8 cellular contexts compared by ENCODE assay signal in genomic region chr7:36283711-36284130, GRCh38.
DNase-seq lines count a peak whose midpoint lies in the region; ATAC-seq and TF ChIP-seq lines count a peak whose summit lies in the region.

No MANE protein-coding gene starts in this region.

- no peaks in the 10 kb centered on the region for H3K9me3 ChIP-seq in stomach

- no peak overlapping the region for H3K4me3 ChIP-seq in stomach

- no peak for TF ChIP-seq EP300 in stomach (IDR thresholded peaks at IDR 0.05)

- peak; percentile 44 for ATAC-seq in GM21528 (IDR thresholded peaks at IDR 0.05; ENCODE audit: low FRiP score, unreplicated experiment)
- no peak for ATAC-seq in HG02973 (IDR thresholded peaks at IDR 0.05; ENCODE audit: unreplicated experiment)

- H3K27ac ChIP-seq in stomach, result peak overlapping the region in 2 of 5 donors; percentile 61 to 66

- 83 to 98% (median 89%) methylated on average over 4 to 7 of the region's 7 CpGs for WGBS in stomach, 5 donors

- peaks cover 19 to 94% (median 41%) of the 10 kb centered on the region in 4 donors for H3K4me1 ChIP-seq in stomach

- TF ChIP-seq POLR2A in stomach (IDR thresholded peaks at IDR 0.05), result no peak

- no peak for TF ChIP-seq CTCF in stomach (IDR thresholded peaks at IDR 0.05)

- peaks cover 0 to 13% (median 10%) of the 10 kb centered on the region in 4 donors for H3K36me3 ChIP-seq in stomach

- intact Hi-C loops in stomach (cut with DNase I; ENCODE audit: low total_unique reads), result no loop called here

- DNase-seq in GDM1 (lab: John Stamatoyannopoulos, UW) (peak; percentile 94), MV-4-11 (lab: John Stamatoyannopoulos, UW) (peak; percentile 100), germinal center (ENCODE audit: low spot score) (peak; percentile 80), stomach (peak; percentile 43), hepatic stellate cell (ENCODE audit: low spot score) (no peak), NCI-H2196 (lab: John Stamatoyannopoulos, UW; ENCODE audit: unreplicated experiment) (no peak)

- no peaks in the 10 kb centered on the region for H3K27me3 ChIP-seq in stomach

Comparison
In these comparisons a context has a peak if more than half of its experiments do, and no peak if none do; other contexts are left out.
1. DNase-seq: peak in GDM1 (single experiment), MV-4-11 (single experiment), germinal center (single experiment) and stomach (single experiment); none in hepatic stellate cell (single experiment) and NCI-H2196 (single experiment).